Comparison of ENCODE assay signal across 1 cellular context in genomic region chr14:52299692-52300278, GRCh38.
TF ChIP-seq lines count a peak whose summit lies in the region.

No MANE protein-coding gene starts in this region.

TF ChIP-seq in H1, 55 proteins besides CTCF, POLR2A, EP300 and RAD21 (continued from another document):
- no peak for TF ChIP-seq CREB1 (IDR thresholded peaks at IDR 0.05)
TF ChIP-seq in H1: peak in this region for 1.
